In the genomic region with DNA sequence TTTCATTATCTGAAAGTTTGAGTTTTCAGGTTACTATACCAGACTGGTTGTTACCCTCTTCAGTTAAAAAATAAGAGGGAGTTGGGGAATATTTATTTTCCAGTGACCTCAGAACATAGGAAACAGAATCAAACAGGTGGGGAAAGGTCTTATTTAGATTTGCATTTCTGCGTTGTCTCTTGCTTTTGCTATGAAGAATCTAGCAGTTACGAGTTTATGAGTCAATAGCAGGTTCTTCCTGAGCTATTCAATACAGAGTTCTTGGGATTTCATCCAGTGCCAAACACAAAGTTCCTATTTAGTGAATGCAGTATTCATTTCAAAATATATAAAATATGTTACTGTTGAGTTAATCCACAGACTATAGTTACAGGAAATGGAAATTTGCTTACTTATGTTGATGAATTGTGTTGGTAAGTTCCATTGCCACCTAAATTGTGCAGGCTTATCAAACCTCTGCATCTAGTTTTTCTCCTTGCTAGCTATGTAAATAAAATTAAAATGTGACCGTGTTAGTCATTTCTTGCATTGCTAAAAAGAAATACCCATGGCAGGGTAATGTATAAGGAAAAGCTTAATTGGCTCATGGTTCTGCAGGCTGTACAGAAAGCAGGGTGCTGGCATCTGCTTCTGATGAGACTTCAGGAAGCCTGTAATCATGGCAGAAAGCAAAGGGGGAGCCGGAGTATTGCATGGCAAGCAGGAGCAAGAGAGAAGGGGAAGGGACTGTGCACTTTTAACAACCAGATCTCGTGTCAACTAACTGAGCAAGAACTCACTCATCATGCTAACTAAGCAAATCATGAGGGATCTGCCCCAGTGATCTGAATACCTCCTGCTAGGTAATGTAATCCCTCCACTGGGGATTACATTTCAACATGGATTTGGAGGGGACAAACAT, we compare ENCODE assay signal across 25 cellular contexts.
A peak's percentile ranks its signal among the peaks of the same experiment; 100 is the strongest.
DNase-seq lines count a peak whose midpoint lies in the region; ATAC-seq, FAIRE-seq and TF ChIP-seq lines count a peak whose summit lies in the region.
"Had no signal": no experiment of that assay in that cellular context is flagged by ENCODE, and none has a peak within 500 bp of the region (broad histone marks: within the 10 kb centered on the region; RNA-seq: fewer than 3 reads in every experiment).

No MANE protein-coding gene starts in this region.

- no peaks in the 10 kb centered on the region for H3K27me3 Mint-ChIP-seq in osteocyte (ENCODE audit: unreplicated experiment)
- no peaks in the 10 kb centered on the region for H3K27me3 Mint-ChIP-seq in natural killer cell treated with Interleukin-12 subunit alpha and Interleukin-12 subunit beta and Interleukin-15 and Interleukin-18, amount 100 ng/mL, for 72 hours
- H3K27me3 Mint-ChIP-seq: CD4-positive, alpha-beta T cell; naive thymus-derived CD4-positive, alpha-beta T cell; progenitor cell of endocrine pancreas; type B pancreatic cell had no signal

- FAIRE-seq in A549 (lab: Jason Lieb, UNC), result no peak
- FAIRE-seq in GM19239 (lab: Jason Lieb, UNC), result peak; percentile 75
- FAIRE-seq: endometrium, HepG2 had no signal

- H3K4me2 ChIP-seq in A549, result no peak overlapping the region

- POLR2A ChIA-PET in A549 (lab: Yijun Ruan, JAX), result no interaction called here

- H3K27me3 ChIP-seq in thyroid gland, result no peaks in the 10 kb centered on the region

- peaks cover 34% of the 10 kb centered on the region for H3K36me3 Mint-ChIP-seq in osteocyte (ENCODE audit: unreplicated experiment)
- peaks cover 12% of the 10 kb centered on the region for H3K36me3 Mint-ChIP-seq in natural killer cell treated with Interleukin-12 subunit alpha and Interleukin-12 subunit beta and Interleukin-15 and Interleukin-18, amount 100 ng/mL, for 72 hours

- H3K9me3 Mint-ChIP-seq in osteocyte (ENCODE audit: unreplicated experiment), result no peaks in the 10 kb centered on the region
- no peaks in the 10 kb centered on the region for H3K9me3 Mint-ChIP-seq in natural killer cell treated with Interleukin-12 subunit alpha and Interleukin-12 subunit beta and Interleukin-15 and Interleukin-18, amount 100 ng/mL, for 72 hours
- H3K9me3 Mint-ChIP-seq: CD4-positive, alpha-beta T cell; naive thymus-derived CD4-positive, alpha-beta T cell; type B pancreatic cell had no signal

- CTCF ChIA-PET in A549 (lab: Yijun Ruan, JAX), result interaction anchor here (0.9 to 1.2 kb wide), 4 partner anchors 243 to 733 kb away, joined by 3 read pairs; no protein-coding TSS in a partner anchor

- H3K27ac Mint-ChIP-seq in osteocyte (ENCODE audit: unreplicated experiment), result no peak overlapping the region
- no peak overlapping the region for H3K27ac Mint-ChIP-seq in natural killer cell treated with Interleukin-12 subunit alpha and Interleukin-12 subunit beta and Interleukin-15 and Interleukin-18, amount 100 ng/mL, for 72 hours
- H3K27ac Mint-ChIP-seq: CD4-positive, alpha-beta T cell; progenitor cell of endocrine pancreas; type B pancreatic cell had no signal

- TF ChIP-seq RAD21 in A549 (conservative IDR thresholded peaks at IDR 0.05 in 1 of 2, IDR thresholded peaks at IDR 0.05 in 1 of 2), result no peak

- DNase-seq in A549 (ENCODE audit: low read depth in 1 of 2, low spot score in 1 of 2) (no peak), GM19239 (ENCODE audit: insufficient read length, low spot score) (no peak), NCI-H526 (lab: John Stamatoyannopoulos, UW) (peak; percentile 96 to 97), epithelial cell of prostate (ENCODE audit: low read depth, low spot score) (no peak), thyroid gland (no peak), osteocyte (ENCODE audit: extremely low spot score, unreplicated experiment) (no peak)
- DNase-seq in natural killer cell treated with Interleukin-12 subunit alpha and Interleukin-12 subunit beta and Interleukin-15 and Interleukin-18, amount 100 ng/mL, for 72 hours (ENCODE audit: low spot score), result no peak
- DNase-seq: ACHN; activated CD4-positive, CD25-positive, alpha-beta regulatory T cell; activated effector memory CD4-positive, alpha-beta T cell treated with Interleukin-2 at 50 U/mL for 16 hours; anterior cingulate cortex; CD4-positive, alpha-beta T cell; naive thymus-derived CD4-positive, alpha-beta T cell; NCI-H2029 treated with DMSO at 0.1 percent for 48 hours; NCI-H748 treated with DMSO at 0.1 percent for 48 hours; stimulated activated CD4-positive, alpha-beta T cell treated with anti-CD3 and anti-CD28 coated beads, Interleukin-12 subunit alpha, Interleukin-12 subunit beta, amount 100 ng/mL, for 4 hours; stimulated activated naive CD4-positive, alpha-beta T cell treated with Interleukin-2 at 50 U/mL for 16 hours had no signal

- H3K27ac ChIP-seq in A549 (no peak overlapping the region), epithelial cell of prostate (peak overlapping the region; percentile 70), thyroid gland (no peak overlapping the region)
- H3K27ac ChIP-seq: RWPE1 had no signal

- H3K4me1 ChIP-seq in A549 (peaks cover 11% of the 10 kb centered on the region; the same call in 2 of the 3 replicates), thyroid gland (no peaks in the 10 kb centered on the region)

- 79% methylated on average over 5 of the region's 5 CpGs for WGBS in A549 (ENCODE audit: missing lambda C conversion rate)
- 73 to 80% methylated on average over 5 of the region's 5 CpGs for WGBS in thyroid gland, 2 donors

- ATAC-seq in A549 (peak in 1 of 2 experiments; percentile 49; a peak in 3 of 6 replicates), HG03139 (IDR thresholded peaks at IDR 0.05; ENCODE audit: unreplicated experiment) (no peak)
- ATAC-seq in natural killer cell treated with Interleukin-12 subunit alpha and Interleukin-12 subunit beta and Interleukin-15 and Interleukin-18, amount 100 ng/mL, for 72 hours, result no peak
- ATAC-seq: HepG2; naive thymus-derived CD4-positive, alpha-beta T cell had no signal

- H3K4me1 Mint-ChIP-seq in osteocyte (ENCODE audit: unreplicated experiment), result no peaks in the 10 kb centered on the region
- H3K4me1 Mint-ChIP-seq in natural killer cell treated with Interleukin-12 subunit alpha and Interleukin-12 subunit beta and Interleukin-15 and Interleukin-18, amount 100 ng/mL, for 72 hours (ENCODE audit: low read depth in 2 of 2), result no peaks in the 10 kb centered on the region

- no peaks in the 10 kb centered on the region for H3K9me3 ChIP-seq in A549
- no peaks in the 10 kb centered on the region for H3K9me3 ChIP-seq in thyroid gland
- H3K9me3 ChIP-seq: HAP-1 had no signal

- no peak for TF ChIP-seq CTCF in A549 (IDR thresholded peaks at IDR 0.05)
- TF ChIP-seq CTCF in thyroid gland (IDR thresholded peaks at IDR 0.05), result no peak
- no peak for TF ChIP-seq CTCF in osteocyte (IDR thresholded peaks at IDR 0.05)

- no peak overlapping the region for H3K4me3 ChIP-seq in A549
- H3K4me3 ChIP-seq in thyroid gland (replicated peaks in 1 of 3), result no peak overlapping the region
- H3K4me3 ChIP-seq: HAP-1, lung had no signal

- no peaks in the 10 kb centered on the region for H3K36me3 ChIP-seq in thyroid gland

- no peak for TF ChIP-seq POLR2A in A549 (IDR thresholded peaks at IDR 0.05; ENCODE audit: low read length)
- no peak for TF ChIP-seq POLR2A in thyroid gland (IDR thresholded peaks at IDR 0.05)

- intact Hi-C loops in thyroid gland (cut with DNase I), result loop anchor here (10.0 kb wide), 1 partner anchor 85 kb away; no protein-coding TSS in a partner anchor

- H3K4me3 Mint-ChIP-seq in osteocyte (ENCODE audit: unreplicated experiment), result no peak overlapping the region
- no peak overlapping the region for H3K4me3 Mint-ChIP-seq in natural killer cell treated with Interleukin-12 subunit alpha and Interleukin-12 subunit beta and Interleukin-15 and Interleukin-18, amount 100 ng/mL, for 72 hours
- H3K4me3 Mint-ChIP-seq: CD4-positive, alpha-beta T cell; naive thymus-derived CD4-positive, alpha-beta T cell; type B pancreatic cell had no signal

- TF ChIP-seq EP300 in A549 (IDR thresholded peaks at IDR 0.05), result no peak

TF ChIP-seq in A549, 52 proteins besides CTCF, POLR2A, EP300 and RAD21:
- TF ChIP-seq RARB (CRISPR knock-in tag; IDR thresholded peaks at IDR 0.05) (no peak), MAFK (IDR thresholded peaks at IDR 0.05; ENCODE audit: partially characterized antibody) (peak; percentile 5)
TF ChIP-seq in A549: peak in this region for 1.

Comparison
In these comparisons a context has a peak if more than half of its experiments do, and no peak if none do; other contexts are left out.
1. DNase-seq: peak in NCI-H526 (2 of 2); none in A549 (0 of 2), GM19239 (single experiment), epithelial cell of prostate (single experiment), thyroid gland (0 of 2), osteocyte (single experiment) and natural killer cell treated with Interleukin-12 subunit alpha and Interleukin-12 subunit beta and Interleukin-15 and Interleukin-18, amount 100 ng/mL, for 72 hours (single experiment).